ENCODE assay signal across 8 cellular contexts in genomic region chr2:224982910-224983688, GRCh38. TPM values are rescaled to one million over a fixed set of nuclear protein-coding genes. Genes with fewer than 3 reads are reported as not detected.
A peak's percentile ranks its signal among the peaks of the same experiment; 100 is the strongest.
DNase-seq lines count a peak whose midpoint lies in the region; FAIRE-seq and TF ChIP-seq lines count a peak whose summit lies in the region.

No MANE protein-coding gene starts in this region.

- H3K36me3 Mint-ChIP-seq in IgD-negative memory B cell (peaks cover 5% of the 10 kb centered on the region), nephron progenitor cell (ENCODE audit: low read depth) (no peaks in the 10 kb centered on the region)

- FAIRE-seq in kidney (lab: Jason Lieb, UNC), result no peak

- WGBS in tibial nerve, 2 donors, result 8 to 19% methylated on average over 13 of the region's 13 CpGs

- H3K27me3 ChIP-seq in tibial nerve, result no peaks in the 10 kb centered on the region

- no peak for TF ChIP-seq POLR2A in tibial nerve (IDR thresholded peaks at IDR 0.05)

- no peaks in the 10 kb centered on the region for H3K4me1 ChIP-seq in kidney (ENCODE audit: control insufficient read depth in 1 of 2, insufficient read depth in 1 of 2, low read depth in 1 of 2, low read length in 2 of 2)
- peaks cover 0 to 26% (median 11%) of the 10 kb centered on the region in 4 donors for H3K4me1 ChIP-seq in tibial nerve

- H3K4me3 ChIP-seq in kidney (ENCODE audit: low read length in 2 of 2) (peak overlapping the region; percentile 2 to 14), tibial nerve (peak overlapping the region; percentile 17 to 43 (median 29))

- H3K9me3 ChIP-seq in kidney (ENCODE audit: control insufficient read depth in 1 of 2, low read length in 2 of 2), result no peaks in the 10 kb centered on the region
- H3K9me3 ChIP-seq in tibial nerve, result no peaks in the 10 kb centered on the region

- peak overlapping the region; percentile 5 to 93 (median 81) for H3K4me3 Mint-ChIP-seq in IgD-negative memory B cell
- no peak overlapping the region for H3K4me3 Mint-ChIP-seq in nephron progenitor cell

- H3K27ac ChIP-seq in kidney (ENCODE audit: low read depth in 2 of 2, low read length in 2 of 2) (peak overlapping the region in 1 of 2 donors; percentile 30), tibial nerve (peak overlapping the region; percentile 41 to 88 (median 72))

- H3K9me3 Mint-ChIP-seq in IgD-negative memory B cell (no peaks in the 10 kb centered on the region), nephron progenitor cell (no peaks in the 10 kb centered on the region)

- intact Hi-C loops in kidney (cut with DNase I), result no loop called here

- H3K9ac ChIP-seq in kidney (ENCODE audit: low read length in 2 of 2), result no peak overlapping the region

- H3K27me3 Mint-ChIP-seq in IgD-negative memory B cell (no peaks in the 10 kb centered on the region), nephron progenitor cell (ENCODE audit: low read depth, poor library complexity) (peaks cover 8% of the 10 kb centered on the region)

- H3K4me1 Mint-ChIP-seq in IgD-negative memory B cell, result peaks cover 36 to 50% (median 41%) of the 10 kb centered on the region in 3 donors
- H3K4me1 Mint-ChIP-seq in nephron progenitor cell, result peaks cover 37% of the 10 kb centered on the region

- no peak for TF ChIP-seq EP300 in tibial nerve (IDR thresholded peaks at IDR 0.05)

- peak overlapping the region; percentile 8 to 98 (median 92) for H3K27ac Mint-ChIP-seq in IgD-negative memory B cell
- H3K27ac Mint-ChIP-seq in nephron progenitor cell, result no peak overlapping the region

- DNase-seq in stimulated activated CD4-positive, alpha-beta T cell treated with anti-CD3 and anti-CD28 coated beads, Interleukin-2, amount 100 ng/mL, for 24 hours, result peak; percentile 30 to 31
- no peak for DNase-seq in stimulated activated CD4-positive, alpha-beta T cell treated with anti-CD3 and anti-CD28 coated beads, Interleukin-1b, Interleukin-23, amount 100 ng/mL, for 48 hours
- DNase-seq in activated naive CD4-positive, alpha-beta T cell treated with anti-CD3 and anti-CD28 coated beads, Interleukin-2, amount 50 U/mL, for 16 hours, result peak; percentile 23
- DNase-seq in kidney (no peak), tibial nerve (ENCODE audit: low spot score in 2 of 2) (no peak), DMS79 treated with DMSO at 0.1 percent for 48 hours (lab: John Stamatoyannopoulos, UW) (no peak), nephron progenitor cell (no peak)

- no peak for TF ChIP-seq CTCF in kidney (IDR thresholded peaks at IDR 0.05; ENCODE audit: borderline replicate concordance, extremely low read depth, insufficient read depth)
- no peak for TF ChIP-seq CTCF in tibial nerve (IDR thresholded peaks at IDR 0.05)
- TF ChIP-seq CTCF in nephron progenitor cell (IDR thresholded peaks at IDR 0.05), result no peak

- H3K36me3 ChIP-seq in kidney (ENCODE audit: control insufficient read depth in 1 of 2, insufficient read depth in 2 of 2, low read length in 2 of 2) (no peaks in the 10 kb centered on the region), tibial nerve (no peaks in the 10 kb centered on the region)

RNA-seq across cellular contexts. Expression of gene DOCK10, which starts 59.2 kb away (rescaled TPM):
- polyA plus RNA-seq in IgD-negative memory B cell, result 26.9 TPM
- 33.8 TPM for total RNA-seq in kidney
- 2.1 TPM for polyA plus RNA-seq in kidney (ENCODE audit: insufficient read depth, low read depth, low replicate concordance)
- 10 to 100 TPM; 16.7 to 37.2 (median 20.8) TPM for total RNA-seq in tibial nerve

Comparison
In these comparisons a context has a peak if more than half of its experiments do, and no peak if none do; other contexts are left out.
1. DNase-seq: peak in stimulated activated CD4-positive, alpha-beta T cell treated with anti-CD3 and anti-CD28 coated beads, Interleukin-2, amount 100 ng/mL, for 24 hours (2 of 2) and activated naive CD4-positive, alpha-beta T cell treated with anti-CD3 and anti-CD28 coated beads, Interleukin-2, amount 50 U/mL, for 16 hours (single experiment); none in stimulated activated CD4-positive, alpha-beta T cell treated with anti-CD3 and anti-CD28 coated beads, Interleukin-1b, Interleukin-23, amount 100 ng/mL, for 48 hours (single experiment), kidney (single experiment), tibial nerve (0 of 2), DMS79 treated with DMSO at 0.1 percent for 48 hours (single experiment) and nephron progenitor cell (single experiment).